ENCODE assay signal across 1 cellular context in the genomic region with DNA sequence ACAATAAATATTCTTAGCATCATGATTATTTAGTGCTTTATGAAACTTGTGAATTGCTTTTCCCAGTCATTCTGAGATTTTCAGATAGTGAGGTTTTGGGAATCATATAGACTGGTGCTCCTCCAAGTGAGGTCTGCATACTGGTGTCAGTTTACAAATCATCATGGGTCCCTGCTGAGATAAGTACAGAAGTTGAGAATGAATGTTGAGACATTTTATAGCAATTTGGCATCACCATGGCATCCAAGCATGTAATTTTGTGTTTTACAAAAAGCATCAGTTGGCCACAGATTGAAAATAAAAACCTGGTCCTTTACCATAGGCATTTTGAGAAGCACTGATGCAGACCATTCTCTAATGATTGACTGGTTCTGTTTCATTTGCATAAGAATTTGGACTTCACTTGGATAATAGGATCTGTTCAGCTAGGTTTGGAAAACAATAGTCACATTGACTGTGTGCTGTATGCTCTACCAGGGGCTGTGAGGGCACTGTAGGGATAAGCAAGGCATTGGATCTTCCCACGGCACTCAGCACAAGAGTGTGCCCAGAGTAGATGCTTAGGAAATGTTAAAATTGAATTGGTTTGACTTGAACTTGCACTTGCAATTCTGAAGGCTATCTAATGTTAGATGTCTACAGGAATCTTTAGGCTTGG.
TF ChIP-seq lines count a peak whose summit lies in the region.

No MANE protein-coding gene starts in this region.

TF ChIP-seq in WTC11, 78 proteins besides CTCF, POLR2A, EP300 and RAD21 (continued from another document):
- no peak for TF ChIP-seq AR (CRISPR knock-in tag; IDR thresholded peaks at IDR 0.05)
- TF ChIP-seq, protein P1, sequence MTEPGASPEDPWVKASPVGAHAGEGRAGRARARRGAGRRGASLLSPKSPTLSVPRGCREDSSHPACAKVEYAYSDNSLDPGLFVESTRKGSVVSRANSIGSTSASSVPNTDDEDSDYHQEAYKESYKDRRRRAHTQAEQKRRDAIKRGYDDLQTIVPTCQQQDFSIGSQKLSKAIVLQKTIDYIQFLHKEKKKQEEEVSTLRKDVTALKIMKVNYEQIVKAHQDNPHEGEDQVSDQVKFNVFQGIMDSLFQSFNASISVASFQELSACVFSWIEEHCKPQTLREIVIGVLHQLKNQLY (CRISPR knock-in tag; IDR thresholded peaks at IDR 0.05): no peak
